8 cellular contexts compared by ENCODE assay signal in genomic region chr13:93226623-93227279, GRCh38. TPM values are rescaled to one million over a fixed set of nuclear protein-coding genes. Genes with fewer than 3 reads are reported as not detected.
DNase-seq lines count a peak whose midpoint lies in the region; TF ChIP-seq lines count a peak whose summit lies in the region.

Gene GPC6, plus strand, starts transcription at chr13:93226807.

- H3K27ac ChIP-seq in right atrium auricular region (peak within 1 kb of the TSS; percentile 61 to 70), rectal smooth muscle tissue (ENCODE audit: low read depth, low read length) (peak within 1 kb of the TSS; percentile 45)

- H3K4me1 ChIP-seq in adipocyte (ENCODE audit: control insufficient read depth, insufficient read depth, low read length) (peaks cover 43% of the 10 kb centered on the region), right atrium auricular region (peaks cover 0 to 12% of the 10 kb centered on the region in 2 donors), rectal smooth muscle tissue (ENCODE audit: control insufficient read depth, insufficient read depth, low read length) (no peaks in the 10 kb centered on the region)

- no peaks in the 10 kb centered on the region for H3K36me3 Mint-ChIP-seq in activated CD4-positive, alpha-beta memory T cell treated with anti-CD3 and anti-CD28 coated beads for 36 hours

- peak; percentile 89 for DNase-seq in DMS153 treated with DMSO at 0.1 percent for 48 hours (lab: John Stamatoyannopoulos, UW; ENCODE audit: unreplicated experiment)
- peak; percentile 98 for DNase-seq in NCI-H187 treated with DMSO at 0.1 percent for 48 hours (lab: John Stamatoyannopoulos, UW)
- DNase-seq in adipocyte (ENCODE audit: low read depth), result peak; percentile 95
- DNase-seq in right atrium auricular region (ENCODE audit: low spot score), result no peak
- no peak for DNase-seq in activated CD4-positive, alpha-beta memory T cell treated with anti-CD3 and anti-CD28 coated beads for 36 hours
- DNase-seq in stimulated activated CD8-positive, alpha-beta memory T cell treated with anti-CD3 and anti-CD28 coated beads, Interleukin-4, amount 100 ng/mL, for 48 hours, result no peak
- DNase-seq in HPDE6-E6E7 (ENCODE audit: extremely low spot score), result no peak

- peaks cover 2% of the 10 kb centered on the region for H3K4me1 Mint-ChIP-seq in activated CD4-positive, alpha-beta memory T cell treated with anti-CD3 and anti-CD28 coated beads for 36 hours (ENCODE audit: low read depth)

- H3K36me3 ChIP-seq in adipocyte (ENCODE audit: control insufficient read depth, insufficient read depth, low read length, severe bottlenecking) (no peaks in the 10 kb centered on the region), right atrium auricular region (no peaks in the 10 kb centered on the region), rectal smooth muscle tissue (ENCODE audit: control insufficient read depth, insufficient read depth, low read length) (no peaks in the 10 kb centered on the region)

- peaks cover 36% of the 10 kb centered on the region for H3K27me3 Mint-ChIP-seq in activated CD4-positive, alpha-beta memory T cell treated with anti-CD3 and anti-CD28 coated beads for 36 hours

- H3K27me3 ChIP-seq in adipocyte (replicated peaks; ENCODE audit: control insufficient read depth, insufficient read depth, low read length) (no peaks in the 10 kb centered on the region), right atrium auricular region (no peaks in the 10 kb centered on the region), rectal smooth muscle tissue (ENCODE audit: control insufficient read depth, insufficient read depth, low read length) (no peaks in the 10 kb centered on the region)

- no peaks in the 10 kb centered on the region for H3K9me3 Mint-ChIP-seq in activated CD4-positive, alpha-beta memory T cell treated with anti-CD3 and anti-CD28 coated beads for 36 hours

- H3K4me3 ChIP-seq in adipocyte (ENCODE audit: low read length) (peak within 1 kb of the TSS; percentile 97), right atrium auricular region (peak within 1 kb of the TSS; percentile 44 to 55), rectal smooth muscle tissue (ENCODE audit: low read length) (peak within 1 kb of the TSS; percentile 72)

- CTCF ChIA-PET in activated CD4-positive, alpha-beta memory T cell treated with anti-CD3 and anti-CD28 coated beads for 36 hours (lab: Charles Lee), result no interaction called here

- no peaks in the 10 kb centered on the region for H3K9me3 ChIP-seq in adipocyte (ENCODE audit: control insufficient read depth, low read length)
- H3K9me3 ChIP-seq in right atrium auricular region, result no peaks in the 10 kb centered on the region

- H3K4me3 Mint-ChIP-seq in activated CD4-positive, alpha-beta memory T cell treated with anti-CD3 and anti-CD28 coated beads for 36 hours, result no peak within 1 kb of the TSS

- H3K9ac ChIP-seq in adipocyte (ENCODE audit: low read length) (peak within 1 kb of the TSS; percentile 92), rectal smooth muscle tissue (ENCODE audit: low read length) (no peak within 1 kb of the TSS)

- intact Hi-C loops in activated CD4-positive, alpha-beta memory T cell treated with anti-CD3 and anti-CD28 coated beads for 36 hours (cut with micrococcal nuclease), result no loop called here

- TF ChIP-seq CTCF in right atrium auricular region (IDR thresholded peaks at IDR 0.05), result no peak

- POLR2A ChIA-PET in activated CD4-positive, alpha-beta memory T cell treated with anti-CD3 and anti-CD28 coated beads for 36 hours (lab: Charles Lee), result no interaction called here

- H3K27ac Mint-ChIP-seq in activated CD4-positive, alpha-beta memory T cell treated with anti-CD3 and anti-CD28 coated beads for 36 hours, result no peak within 1 kb of the TSS

RNA-seq across cellular contexts. Expression of gene GPC6, which starts in this region (rescaled TPM):
- 1 to 10 TPM; 1.3 to 3.8 TPM for total RNA-seq in right atrium auricular region
- not detected for total RNA-seq in activated CD4-positive, alpha-beta memory T cell treated with anti-CD3 and anti-CD28 coated beads for 36 hours

Comparison
In these comparisons a context has a peak if more than half of its experiments do, and no peak if none do; other contexts are left out.
1. DNase-seq: peak in DMS153 treated with DMSO at 0.1 percent for 48 hours (single experiment), NCI-H187 treated with DMSO at 0.1 percent for 48 hours (single experiment) and adipocyte (single experiment); none in right atrium auricular region (single experiment), activated CD4-positive, alpha-beta memory T cell treated with anti-CD3 and anti-CD28 coated beads for 36 hours (single experiment), stimulated activated CD8-positive, alpha-beta memory T cell treated with anti-CD3 and anti-CD28 coated beads, Interleukin-4, amount 100 ng/mL, for 48 hours (single experiment) and HPDE6-E6E7 (single experiment).
2. Peak in every context shown above with its lines, with median percentiles within 50 percentile points of each other: H3K4me3 ChIP-seq.